In the genomic region with DNA sequence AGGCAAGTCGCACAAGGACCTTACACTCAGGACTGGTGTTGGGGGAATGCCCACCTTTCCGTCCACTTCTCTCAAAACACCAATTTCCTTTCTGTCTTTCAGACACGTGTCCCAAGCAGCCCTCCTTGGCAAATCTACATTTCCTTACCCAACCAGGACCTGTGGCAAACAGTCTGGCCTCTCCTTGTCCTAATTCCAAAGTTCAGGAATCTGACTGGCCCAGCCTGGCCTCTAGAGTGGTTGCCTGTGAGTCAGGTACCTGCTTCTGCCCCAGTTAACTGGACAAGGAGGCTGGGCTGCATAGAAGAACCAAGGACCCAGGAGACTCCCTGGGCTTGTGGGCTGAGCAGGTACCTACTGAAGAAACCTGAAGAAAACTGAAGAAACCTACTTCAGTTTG, we compare ENCODE assay signal across 1 cellular context.
TF ChIP-seq lines count a peak whose summit lies in the region.

No MANE protein-coding gene starts in this region.

TF ChIP-seq in GM23338, 12 proteins besides CTCF, POLR2A, EP300 and RAD21 (continued from another document):
- TF ChIP-seq, protein P1, sequence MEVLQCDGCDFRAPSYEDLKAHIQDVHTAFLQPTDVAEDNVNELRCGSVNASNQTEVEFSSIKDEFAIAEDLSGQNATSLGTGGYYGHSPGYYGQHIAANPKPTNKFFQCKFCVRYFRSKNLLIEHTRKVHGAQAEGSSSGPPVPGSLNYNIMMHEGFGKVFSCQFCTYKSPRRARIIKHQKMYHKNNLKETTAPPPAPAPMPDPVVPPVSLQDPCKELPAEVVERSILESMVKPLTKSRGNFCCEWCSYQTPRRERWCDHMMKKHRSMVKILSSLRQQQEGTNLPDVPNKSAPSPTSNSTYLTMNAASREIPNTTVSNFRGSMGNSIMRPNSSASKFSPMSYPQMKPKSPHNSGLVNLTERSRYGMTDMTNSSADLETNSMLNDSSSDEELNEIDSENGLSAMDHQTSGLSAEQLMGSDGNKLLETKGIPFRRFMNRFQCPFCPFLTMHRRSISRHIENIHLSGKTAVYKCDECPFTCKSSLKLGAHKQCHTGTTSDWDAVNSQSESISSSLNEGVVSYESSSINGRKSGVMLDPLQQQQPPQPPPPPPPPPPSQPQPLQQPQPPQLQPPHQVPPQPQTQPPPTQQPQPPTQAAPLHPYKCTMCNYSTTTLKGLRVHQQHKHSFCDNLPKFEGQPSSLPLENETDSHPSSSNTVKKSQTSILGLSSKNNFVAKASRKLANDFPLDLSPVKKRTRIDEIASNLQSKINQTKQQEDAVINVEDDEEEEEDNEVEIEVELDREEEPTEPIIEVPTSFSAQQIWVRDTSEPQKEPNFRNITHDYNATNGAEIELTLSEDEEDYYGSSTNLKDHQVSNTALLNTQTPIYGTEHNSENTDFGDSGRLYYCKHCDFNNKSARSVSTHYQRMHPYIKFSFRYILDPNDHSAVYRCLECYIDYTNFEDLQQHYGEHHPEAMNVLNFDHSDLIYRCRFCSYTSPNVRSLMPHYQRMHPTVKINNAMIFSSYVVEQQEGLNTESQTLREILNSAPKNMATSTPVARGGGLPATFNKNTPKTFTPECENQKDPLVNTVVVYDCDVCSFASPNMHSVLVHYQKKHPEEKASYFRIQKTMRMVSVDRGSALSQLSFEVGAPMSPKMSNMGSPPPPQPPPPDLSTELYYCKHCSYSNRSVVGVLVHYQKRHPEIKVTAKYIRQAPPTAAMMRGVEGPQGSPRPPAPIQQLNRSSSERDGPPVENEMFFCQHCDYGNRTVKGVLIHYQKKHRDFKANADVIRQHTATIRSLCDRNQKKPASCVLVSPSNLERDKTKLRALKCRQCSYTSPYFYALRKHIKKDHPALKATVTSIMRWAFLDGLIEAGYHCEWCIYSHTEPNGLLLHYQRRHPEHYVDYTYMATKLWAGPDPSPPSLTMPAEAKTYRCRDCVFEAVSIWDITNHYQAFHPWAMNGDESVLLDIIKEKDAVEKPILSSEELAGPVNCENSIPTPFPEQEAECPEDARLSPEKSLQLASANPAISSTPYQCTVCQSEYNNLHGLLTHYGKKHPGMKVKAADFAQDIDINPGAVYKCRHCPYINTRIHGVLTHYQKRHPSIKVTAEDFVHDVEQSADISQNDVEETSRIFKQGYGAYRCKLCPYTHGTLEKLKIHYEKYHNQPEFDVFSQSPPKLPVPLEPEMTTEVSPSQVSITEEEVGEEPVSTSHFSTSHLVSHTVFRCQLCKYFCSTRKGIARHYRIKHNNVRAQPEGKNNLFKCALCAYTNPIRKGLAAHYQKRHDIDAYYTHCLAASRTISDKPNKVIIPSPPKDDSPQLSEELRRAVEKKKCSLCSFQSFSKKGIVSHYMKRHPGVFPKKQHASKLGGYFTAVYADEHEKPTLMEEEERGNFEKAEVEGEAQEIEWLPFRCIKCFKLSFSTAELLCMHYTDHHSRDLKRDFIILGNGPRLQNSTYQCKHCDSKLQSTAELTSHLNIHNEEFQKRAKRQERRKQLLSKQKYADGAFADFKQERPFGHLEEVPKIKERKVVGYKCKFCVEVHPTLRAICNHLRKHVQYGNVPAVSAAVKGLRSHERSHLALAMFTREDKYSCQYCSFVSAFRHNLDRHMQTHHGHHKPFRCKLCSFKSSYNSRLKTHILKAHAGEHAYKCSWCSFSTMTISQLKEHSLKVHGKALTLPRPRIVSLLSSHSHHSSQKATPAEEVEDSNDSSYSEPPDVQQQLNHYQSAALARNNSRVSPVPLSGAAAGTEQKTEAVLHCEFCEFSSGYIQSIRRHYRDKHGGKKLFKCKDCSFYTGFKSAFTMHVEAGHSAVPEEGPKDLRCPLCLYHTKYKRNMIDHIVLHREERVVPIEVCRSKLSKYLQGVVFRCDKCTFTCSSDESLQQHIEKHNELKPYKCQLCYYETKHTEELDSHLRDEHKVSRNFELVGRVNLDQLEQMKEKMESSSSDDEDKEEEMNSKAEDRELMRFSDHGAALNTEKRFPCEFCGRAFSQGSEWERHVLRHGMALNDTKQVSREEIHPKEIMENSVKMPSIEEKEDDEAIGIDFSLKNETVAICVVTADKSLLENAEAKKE (CRISPR knock-in tag; IDR thresholded peaks at IDR 0.05) = no peak
